In the genomic region with DNA sequence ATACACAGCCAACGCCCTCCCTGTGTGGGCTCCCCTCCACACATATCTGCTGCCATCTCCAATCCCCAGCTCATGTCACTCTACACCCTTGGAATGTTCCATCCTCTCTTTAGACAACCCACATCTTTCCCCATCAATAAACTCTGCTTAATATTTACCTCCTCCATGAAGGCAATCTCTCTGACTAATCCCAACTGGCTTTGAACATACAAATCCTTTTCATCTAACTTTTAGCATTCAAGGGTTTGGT, we compare ENCODE assay signal across 24 cellular contexts.
DNase-seq lines count a peak whose midpoint lies in the region; ATAC-seq and TF ChIP-seq lines count a peak whose summit lies in the region.
"Had no signal": no experiment of that assay in that cellular context is flagged by ENCODE, and none has a peak within 500 bp of the region (broad histone marks: within the 10 kb centered on the region; RNA-seq: fewer than 3 reads in every experiment).

No MANE protein-coding gene starts in this region.

- H2AK9ac ChIP-seq in IMR-90 (replicated peaks; ENCODE audit: low read depth, low read length, poor library complexity), result no peak overlapping the region

- in situ Hi-C loops in IMR-90 (cut with MboI; ENCODE audit: low sequenced_read_pairs) (loop anchor here (5.0 to 25.0 kb wide), 3 partner anchors 383 to 780 kb away; no protein-coding TSS in a partner anchor), gastrocnemius medialis (cut with MboI; ENCODE audit: low sequenced_read_pairs in 4 of 4) (loop anchor here (5.0 to 25.0 kb wide), 6 partner anchors 383 to 783 kb away; no protein-coding TSS in a partner anchor)

- H4K91ac ChIP-seq in IMR-90 (ENCODE audit: insufficient read depth, low read depth, low read length), result no peak overlapping the region
- H4K91ac ChIP-seq in mesenchymal stem cell (ENCODE audit: low read length), result no peak overlapping the region

- TF ChIP-seq POLR2A in IMR-90 (IDR thresholded peaks at IDR 0.05; ENCODE audit: low read depth, low read length) (no peak), gastrocnemius medialis (IDR thresholded peaks at IDR 0.05) (no peak), gastroesophageal sphincter (IDR thresholded peaks at IDR 0.05) (no peak)

- CTCF ChIA-PET in IMR-90 (lab: Yijun Ruan, JAX), result no interaction called here

- no peak for TF ChIP-seq EP300 in gastroesophageal sphincter (IDR thresholded peaks at IDR 0.05)

- H3K27ac Mint-ChIP-seq in GM23338, result no peak overlapping the region
- H3K27ac Mint-ChIP-seq: CD14-positive monocyte; CD4-positive, alpha-beta memory T cell; CD4-positive, CD25-positive, alpha-beta regulatory T cell; CD8-positive, alpha-beta memory T cell had no signal

- H3K18ac ChIP-seq in IMR-90 (ENCODE audit: low read depth, low read length) (no peak overlapping the region), mesenchymal stem cell (ENCODE audit: low read depth in 1 of 2, low read length in 2 of 2) (no peak overlapping the region)

- H4K8ac ChIP-seq in IMR-90 (ENCODE audit: low read depth in 2 of 2, low read length in 2 of 2) (no peak overlapping the region), mesenchymal stem cell (ENCODE audit: low read length) (peak overlapping the region; percentile 55)

- H3K9ac ChIP-seq in IMR-90 (ENCODE audit: low read depth, low read length), result no peak overlapping the region
- H3K9ac ChIP-seq in mesenchymal stem cell (ENCODE audit: low read length), result no peak overlapping the region
- H3K9ac ChIP-seq: BLaER1 had no signal

- H3K36me3 ChIP-seq in IMR-90 (ENCODE audit: control insufficient read depth, insufficient read depth, low read length), result peaks cover 2% of the 10 kb centered on the region; the same call in 1 of the 2 replicates
- peaks cover 0 to 1% of the 10 kb centered on the region in 2 experiments for H3K36me3 ChIP-seq in mesenchymal stem cell (ENCODE audit: control insufficient read depth in 1 of 2, insufficient read depth in 2 of 2, low read depth in 1 of 2, low read length in 2 of 2)
- H3K36me3 ChIP-seq in gastrocnemius medialis, result no peaks in the 10 kb centered on the region
- H3K36me3 ChIP-seq in GM23338 (ENCODE audit: insufficient read depth), result no peaks in the 10 kb centered on the region
- H3K36me3 ChIP-seq in gastroesophageal sphincter, result no peaks in the 10 kb centered on the region
- H3K36me3 ChIP-seq: BE2C, BLaER1 had no signal

- ATAC-seq in IMR-90 (ENCODE audit: low read depth) (no peak), gastrocnemius medialis (peak; percentile 21 to 29), GM23338 (no peak), GM21390 (IDR thresholded peaks at IDR 0.05; ENCODE audit: unreplicated experiment) (no peak), gastroesophageal sphincter (no peak)
- ATAC-seq: GM12878 had no signal

- no peak overlapping the region for H2BK20ac ChIP-seq in IMR-90 (ENCODE audit: low read depth, low read length)

- TF ChIP-seq CTCF in IMR-90 (conservative IDR thresholded peaks at IDR 0.05; ENCODE audit: low read depth, low read length), result no peak
- no peak for TF ChIP-seq CTCF in gastrocnemius medialis (IDR thresholded peaks at IDR 0.05 in 4 of 5, conservative IDR thresholded peaks at IDR 0.05 in 1 of 5)
- TF ChIP-seq CTCF in GM23338 (conservative IDR thresholded peaks at IDR 0.05; ENCODE audit: low read depth in 2 of 2), result no peak
- TF ChIP-seq CTCF in gastroesophageal sphincter (IDR thresholded peaks at IDR 0.05), result no peak

- H3K9me2 ChIP-seq in GM23338 (ENCODE audit: insufficient read depth), result no peaks in the 10 kb centered on the region

- H3K14ac ChIP-seq in IMR-90 (replicated peaks; ENCODE audit: low read depth, low read length) (no peak overlapping the region), mesenchymal stem cell (ENCODE audit: low read length in 2 of 2) (no peak overlapping the region)

- peak overlapping the region; percentile 46; the same call in 1 of the 2 replicates for H2AK5ac ChIP-seq in IMR-90 (ENCODE audit: low read depth, low read length)
- no peak overlapping the region for H2AK5ac ChIP-seq in mesenchymal stem cell (ENCODE audit: low read length, severe bottlenecking)

- no peaks in the 10 kb centered on the region for H3K27me3 Mint-ChIP-seq in GM23338 (ENCODE audit: insufficient read depth, low read depth, poor library complexity)
- H3K27me3 Mint-ChIP-seq: CD4-positive, alpha-beta memory T cell had no signal

- H3K79me2 ChIP-seq in GM23338 (replicated peaks; ENCODE audit: insufficient read depth), result no peaks in the 10 kb centered on the region

- H3K4me1 Mint-ChIP-seq in GM23338, result peaks cover 10% of the 10 kb centered on the region; the same call in 2 of the 3 replicates
- H3K4me1 Mint-ChIP-seq: CD14-positive monocyte; CD4-positive, alpha-beta memory T cell; CD4-positive, CD25-positive, alpha-beta regulatory T cell; CD8-positive, alpha-beta memory T cell had no signal

- intact Hi-C loops in IMR-90 (cut with micrococcal nuclease) (loop anchor here (5.0 kb wide), 2 partner anchors 208 to 288 kb away; no protein-coding TSS in a partner anchor), gastrocnemius medialis (cut with DNase I; ENCODE audit: low total_unique reads) (loop anchor here (10.0 kb wide), 1 partner anchor 210 kb away; no protein-coding TSS in a partner anchor)

- 100% methylated on average over 1 of the region's 1 CpG; no CpG with 5 or more reads in 1 of the 2 experiments for WGBS in IMR-90 (ENCODE audit: extremely low coverage in 2 of 2, insufficient read length in 1 of 2), 2 experiments
- WGBS in mesenchymal stem cell, result 91% methylated on average over 1 of the region's 1 CpG
- WGBS in gastroesophageal sphincter (ENCODE audit: low coverage in 1 of 2), 2 donors, result 83 to 86% methylated on average over 1 of the region's 1 CpG

- no peaks in the 10 kb centered on the region for H3K9me3 Mint-ChIP-seq in GM23338
- H3K9me3 Mint-ChIP-seq: CD14-positive monocyte; CD4-positive, alpha-beta memory T cell; CD8-positive, alpha-beta memory T cell had no signal

- DNase-seq in IMR-90, result no peak
- no peak for DNase-seq in mesenchymal stem cell
- no peak for DNase-seq in gastrocnemius medialis
- DNase-seq in GM23338 (ENCODE audit: low spot score), result no peak
- DNase-seq in NCI-H2171 treated with DMSO at 0.1 percent for 48 hours (lab: John Stamatoyannopoulos, UW), result no peak
- DNase-seq: 8988T; ACHN; BE2C; C1 segment of cervical spinal cord; CD4-positive, alpha-beta memory T cell; CD4-positive, CD25-positive, alpha-beta regulatory T cell; CD8-positive, alpha-beta memory T cell; COR-L47; DMS 273 treated with DMSO at 0.1 percent for 48 hours; DMS153; DMS53; DMS79; DND-41; GDM1 had no signal

- H3K4me1 ChIP-seq in IMR-90 (ENCODE audit: control insufficient read depth, insufficient read depth, low read length) (peaks cover 3% of the 10 kb centered on the region; the same call in 1 of the 2 replicates), mesenchymal stem cell (ENCODE audit: control insufficient read depth, insufficient read depth, low read depth, low read length) (peaks cover 6% of the 10 kb centered on the region), gastrocnemius medialis (peaks cover 0 to 7% of the 10 kb centered on the region in 2 donors), GM23338 (ENCODE audit: insufficient read depth) (no peaks in the 10 kb centered on the region; the same call in 1 of the 2 replicates), gastroesophageal sphincter (peaks cover 0 to 20% (median 0%) of the 10 kb centered on the region in 3 donors)
- H3K4me1 ChIP-seq: BLaER1 had no signal

- dilution Hi-C loops in IMR-90 (cut with HindIII; ENCODE audit: low sequenced_read_pairs, unreplicated experiment), result no loop called here

- no peak overlapping the region for H3K27ac ChIP-seq in IMR-90 (ENCODE audit: insufficient read depth, low read length)
- no peak overlapping the region for H3K27ac ChIP-seq in mesenchymal stem cell (ENCODE audit: low read length, poor library complexity, severe bottlenecking)
- no peak overlapping the region for H3K27ac ChIP-seq in gastrocnemius medialis
- no peak overlapping the region for H3K27ac ChIP-seq in GM23338 (ENCODE audit: low read depth)
- no peak overlapping the region for H3K27ac ChIP-seq in gastroesophageal sphincter
- H3K27ac ChIP-seq: BLaER1 had no signal

- H3K9me1 ChIP-seq in IMR-90 (ENCODE audit: insufficient read depth, low read length), result no peaks in the 10 kb centered on the region

- no peak overlapping the region for H2BK12ac ChIP-seq in mesenchymal stem cell (ENCODE audit: low read length in 2 of 2)

- POLR2A ChIA-PET in IMR-90 (lab: Charles Lee; ENCODE audit: unreplicated experiment), result no interaction called here

- H3K4ac ChIP-seq in IMR-90 (ENCODE audit: low read depth, low read length) (peak overlapping the region; percentile 61; the same call in 1 of the 2 replicates), mesenchymal stem cell (ENCODE audit: low read depth in 1 of 2, low read length in 2 of 2) (no peak overlapping the region)

- H3F3A ChIP-seq in GM23338 (replicated peaks; ENCODE audit: low read depth), result no peaks in the 10 kb centered on the region

- H2BK5ac ChIP-seq in IMR-90 (ENCODE audit: low read depth, low read length, poor library complexity, severe bottlenecking) (no peak overlapping the region), mesenchymal stem cell (ENCODE audit: low read depth, low read length, poor library complexity, severe bottlenecking) (no peak overlapping the region)

- H3K79me1 ChIP-seq in IMR-90 (ENCODE audit: low read depth in 1 of 2, low read length in 2 of 2), result 0 out of 4 replicates have a peak, but pooled peaks cover 0 to 2% of the 10 kb centered on the region in 2 experiments
- H3K79me1 ChIP-seq in mesenchymal stem cell (replicated peaks; ENCODE audit: low read length, poor library complexity, severe bottlenecking), result no peaks in the 10 kb centered on the region

- no peaks in the 10 kb centered on the region for H3K27me3 ChIP-seq in IMR-90 (ENCODE audit: control insufficient read depth, insufficient read depth, low read length)
- H3K27me3 ChIP-seq in mesenchymal stem cell (ENCODE audit: control insufficient read depth in 1 of 2, insufficient read depth in 1 of 2, low read length in 2 of 2), result no peaks in the 10 kb centered on the region
- no peaks in the 10 kb centered on the region for H3K27me3 ChIP-seq in gastrocnemius medialis
- H3K27me3 ChIP-seq in GM23338 (ENCODE audit: insufficient read depth), result no peaks in the 10 kb centered on the region
- H3K27me3 ChIP-seq in gastroesophageal sphincter, result no peaks in the 10 kb centered on the region
- H3K27me3 ChIP-seq: BE2C, BLaER1 had no signal

- H3K9me3 ChIP-seq in IMR-90 (ENCODE audit: control insufficient read depth, insufficient read depth, low read length), result no peaks in the 10 kb centered on the region
- no peaks in the 10 kb centered on the region for H3K9me3 ChIP-seq in mesenchymal stem cell (ENCODE audit: control insufficient read depth, low read length)
- H3K9me3 ChIP-seq in gastrocnemius medialis, result no peaks in the 10 kb centered on the region
- no peaks in the 10 kb centered on the region for H3K9me3 ChIP-seq in gastroesophageal sphincter
- H3K9me3 ChIP-seq: BE2C, BLaER1 had no signal

- H3K23ac ChIP-seq in IMR-90 (ENCODE audit: low read depth, low read length) (no peak overlapping the region), mesenchymal stem cell (ENCODE audit: low read length in 2 of 2) (no peak overlapping the region)

- no TSS peak for BruUV-seq in IMR-90 (replicated peaks; lab: Mats Ljungman, UMichigan)

- H3K56ac ChIP-seq in IMR-90 (ENCODE audit: extremely low read depth, insufficient read depth, low read length), result no peak overlapping the region

- H2AFZ ChIP-seq in IMR-90 (replicated peaks; ENCODE audit: low read length, poor library complexity) (no peak overlapping the region), mesenchymal stem cell (ENCODE audit: low read depth, low read length) (no peak overlapping the region), GM23338 (no peak overlapping the region)

- no peaks in the 10 kb centered on the region for H3K36me3 Mint-ChIP-seq in GM23338 (ENCODE audit: low read depth)
- H3K36me3 Mint-ChIP-seq: CD14-positive monocyte; CD4-positive, alpha-beta memory T cell; CD4-positive, CD25-positive, alpha-beta regulatory T cell had no signal

- H3K4me3 Mint-ChIP-seq in GM23338, result no peak overlapping the region
- H3K4me3 Mint-ChIP-seq: CD14-positive monocyte; CD4-positive, alpha-beta memory T cell; CD4-positive, CD25-positive, alpha-beta regulatory T cell; CD8-positive, alpha-beta memory T cell had no signal

- no peak overlapping the region for H3K4me2 ChIP-seq in IMR-90 (ENCODE audit: low read depth, low read length)
- no peak overlapping the region for H3K4me2 ChIP-seq in mesenchymal stem cell (ENCODE audit: low read length, poor library complexity, severe bottlenecking)
- no peak overlapping the region for H3K4me2 ChIP-seq in GM23338
- H3K4me2 ChIP-seq: BLaER1 had no signal

- no peak overlapping the region for H4K5ac ChIP-seq in IMR-90 (ENCODE audit: low read depth, low read length)

- no peak for TF ChIP-seq RAD21 in IMR-90 (IDR thresholded peaks at IDR 0.05; ENCODE audit: low read length)

- H3K4me3 ChIP-seq in IMR-90 (ENCODE audit: insufficient read depth, low read depth, low read length) (no peak overlapping the region), mesenchymal stem cell (ENCODE audit: insufficient read depth in 1 of 2, low read depth in 1 of 2, low read length in 2 of 2) (no peak overlapping the region), gastrocnemius medialis (no peak overlapping the region), GM23338 (no peak overlapping the region), gastroesophageal sphincter (no peak overlapping the region)
- H3K4me3 ChIP-seq: BLaER1, GM12878 had no signal

- H4K20me1 ChIP-seq in IMR-90 (ENCODE audit: insufficient read depth, low read length) (no peaks in the 10 kb centered on the region; the same call in 1 of the 2 replicates), GM23338 (replicated peaks; ENCODE audit: insufficient read depth) (no peaks in the 10 kb centered on the region; the same call in 1 of the 2 replicates)
- H4K20me1 ChIP-seq: BLaER1 had no signal

- H2BK120ac ChIP-seq in IMR-90 (ENCODE audit: low read depth, low read length) (peak overlapping the region; percentile 4; the same call in 1 of the 2 replicates), mesenchymal stem cell (ENCODE audit: low read depth, low read length) (no peak overlapping the region)

- peak overlapping the region; percentile 21; the same call in 1 of the 3 replicates for H2BK15ac ChIP-seq in IMR-90 (ENCODE audit: low read depth, low read length)
- H2BK15ac ChIP-seq in mesenchymal stem cell (ENCODE audit: low read depth, poor library complexity, severe bottlenecking), result no peak overlapping the region

Comparison
In these comparisons a context has a peak if more than half of its experiments do, and no peak if none do; other contexts are left out.
1. ATAC-seq: peak in gastrocnemius medialis (2 of 2); none in IMR-90 (single experiment), GM23338 (single experiment), GM21390 (single experiment) and gastroesophageal sphincter (single experiment).